In genomic region chr17:68972119-68972704, GRCh38 we compare ENCODE assay signal across 7 cellular contexts. TPM values are rescaled to one million over a fixed set of nuclear protein-coding genes. Genes with fewer than 3 reads are reported as not detected.
DNase-seq lines count a peak whose midpoint lies in the region; ATAC-seq, FAIRE-seq and TF ChIP-seq lines count a peak whose summit lies in the region.

No MANE protein-coding gene starts in this region.

- H3K9me3 ChIP-seq in pancreas: no peaks in the 10 kb centered on the region

- no peaks in the 10 kb centered on the region for H3K27me3 ChIP-seq in pancreas

- ATAC-seq in pancreas (peak in 3 of 4 donors; percentile 51 to 53 (median 52)), GM18868 (IDR thresholded peaks at IDR 0.05; ENCODE audit: unreplicated experiment) (no peak), HG02970 (IDR thresholded peaks at IDR 0.05; ENCODE audit: low FRiP score, unreplicated experiment) (no peak), HG02610 (IDR thresholded peaks at IDR 0.05; ENCODE audit: unreplicated experiment) (no peak)

- intact Hi-C loops in pancreas (cut with DNase I): no loop called here

- no peak overlapping the region for H3K4me3 ChIP-seq in pancreas

- FAIRE-seq in GM19239 (lab: Jason Lieb, UNC) (peak; percentile 4), pancreas (lab: Jason Lieb, UNC) (no peak)

- DNase-seq in GM19239 (ENCODE audit: insufficient read length, low spot score) (no peak), OCI-M1 (lab: John Stamatoyannopoulos, UW) (peak; percentile 50), fibroblast of peridontal ligament (ENCODE audit: extremely low read depth) (peak; percentile 73), pancreas (no peak)

- H3K36me3 ChIP-seq in pancreas: no peaks in the 10 kb centered on the region

- 50 to 52% methylated on average over 4 of the region's 4 CpGs for WGBS in pancreas, 2 donors

- no peak overlapping the region for H3K27ac ChIP-seq in pancreas

- H3K4me1 ChIP-seq in pancreas: no peaks in the 10 kb centered on the region

- TF ChIP-seq CTCF in pancreas (IDR thresholded peaks at IDR 0.05): peak in 3 of 4 donors; percentile 21 to 37 (median 28)

RNA-seq across cellular contexts. Expression of gene ABCA8, which starts 17.0 kb away (rescaled TPM):
- total RNA-seq in pancreas: 1 to 10 TPM in 5 of 6 donors, under 1 TPM in 1; 0.88 to 9.8 (median 4.3) TPM
- polyA plus RNA-seq in pancreas: 1 to 10 TPM; 1.5 to 1.6 TPM

Comparison
In these comparisons a context has a peak if more than half of its experiments do, and no peak if none do; other contexts are left out.
1. DNase-seq: peak in OCI-M1 (single experiment) and fibroblast of peridontal ligament (single experiment); none in GM19239 (single experiment) and pancreas (0 of 6).
2. ATAC-seq: peak in pancreas (3 of 4); none in GM18868 (single experiment), HG02970 (single experiment) and HG02610 (single experiment).